Comparison of ENCODE assay signal across 26 cellular contexts in genomic region chr7:22302193-22302592, GRCh38.
"Had no signal": no experiment of that assay in that cellular context is flagged by ENCODE, and none has a peak within 500 bp of the region (broad histone marks: within the 10 kb centered on the region; RNA-seq: fewer than 3 reads in every experiment).

No MANE protein-coding gene starts in this region.

- FAIRE-seq: colon, endothelial cell of umbilical vein had no signal

- H2AFZ ChIP-seq: neural progenitor cell had no signal

- H3K4me3 ChIP-seq: esophagus muscularis mucosa, gastroesophageal sphincter, heart right ventricle, left ventricle myocardium inferior, lower lobe of right lung, neural progenitor cell, prostate gland, skin epidermis, spleen, thyroid gland, vagina had no signal

- H3K9me3 Mint-ChIP-seq: immature natural killer cell had no signal

- H3K27me3 ChIP-seq: esophagus muscularis mucosa, foreskin keratinocyte, gastroesophageal sphincter, heart right ventricle, neural progenitor cell, spleen, thyroid gland, vagina had no signal

- H3K9ac ChIP-seq: neural progenitor cell had no signal

- H3K4me1 ChIP-seq: esophagus muscularis mucosa, foreskin keratinocyte, gastroesophageal sphincter, heart right ventricle, left ventricle myocardium inferior, lower lobe of right lung, neural progenitor cell, prostate gland, spleen, thyroid gland, vagina had no signal

- H3K9me3 ChIP-seq: gastroesophageal sphincter, lower lobe of right lung, prostate gland, thyroid gland, vagina had no signal

- H3K4me3 Mint-ChIP-seq: immature natural killer cell; natural killer cell treated with Interleukin-12 subunit alpha and Interleukin-12 subunit beta and Interleukin-15 and Interleukin-18, amount 100 ng/mL, for 72 hours; neural progenitor cell; stimulated activated memory B cell treated with anti-CD40 and anti-IgM and Interleukin-4, amounts not matched to agents 10 μg/mL and 1 μg/mL and 100 μg/mL, for 72 hours had no signal

- DNase-seq: effector memory CD4-positive, alpha-beta T cell; foreskin keratinocyte; heart right ventricle; immature natural killer cell; islet precursor cell; kidney glomerular epithelial cell; left colon; left ventricle myocardium inferior; lower lobe of right lung; spleen; stimulated activated CD4-positive, alpha-beta T cell treated with anti-CD3 and anti-CD28 coated beads, Interleukin-4, amount 100 ng/mL, for 4 hours; stimulated activated naive CD8-positive, alpha-beta T cell treated with anti-CD3 and anti-CD28 coated beads, Interleukin-15, Interleukin-2, amounts not matched to agents 100 U/mL and 50 U/mL, for 24 hours; substantia nigra; thyroid gland; trophoblast cell had no signal

- H3K36me3 ChIP-seq: gastroesophageal sphincter, left ventricle myocardium inferior, neural progenitor cell, prostate gland, thyroid gland had no signal

- H3K4me1 Mint-ChIP-seq: immature natural killer cell; neural progenitor cell; stimulated activated memory B cell treated with anti-CD40 and anti-IgM and Interleukin-4, amounts not matched to agents 10 μg/mL and 1 μg/mL and 100 μg/mL, for 72 hours had no signal

- H3K27me3 Mint-ChIP-seq: stimulated activated memory B cell treated with anti-CD40 and anti-IgM and Interleukin-4, amounts not matched to agents 10 μg/mL and 1 μg/mL and 100 μg/mL, for 72 hours had no signal

- H3K36me3 Mint-ChIP-seq: stimulated activated memory B cell treated with anti-CD40 and anti-IgM and Interleukin-4, amounts not matched to agents 10 μg/mL and 1 μg/mL and 100 μg/mL, for 72 hours had no signal

- ATAC-seq: foreskin keratinocyte; gastroesophageal sphincter; left colon; lower lobe of right lung; natural killer cell treated with Interleukin-12 subunit alpha and Interleukin-12 subunit beta and Interleukin-15 and Interleukin-18, amount 100 ng/mL, for 72 hours; right cardiac atrium; stimulated activated memory B cell treated with anti-CD40 and anti-IgM and Interleukin-4, amounts not matched to agents 10 μg/mL and 1 μg/mL and 100 μg/mL, for 72 hours; stimulated activated naive CD8-positive, alpha-beta T cell treated with anti-CD3 and anti-CD28 coated beads, Interleukin-15, Interleukin-2, amounts not matched to agents 100 U/mL and 50 U/mL, for 24 hours had no signal

- H3K27ac Mint-ChIP-seq: immature natural killer cell; natural killer cell treated with Interleukin-12 subunit alpha and Interleukin-12 subunit beta and Interleukin-15 and Interleukin-18, amount 100 ng/mL, for 72 hours; neural progenitor cell; stimulated activated memory B cell treated with anti-CD40 and anti-IgM and Interleukin-4, amounts not matched to agents 10 μg/mL and 1 μg/mL and 100 μg/mL, for 72 hours had no signal

- H3K27ac ChIP-seq: esophagus muscularis mucosa, foreskin keratinocyte, gastroesophageal sphincter, heart right ventricle, left ventricle myocardium inferior, lower lobe of right lung, neural progenitor cell, prostate gland, skin epidermis, spleen, thyroid gland, vagina had no signal

- H3K4me2 ChIP-seq: neural progenitor cell had no signal
